Comparison of ENCODE assay signal across 12 cellular contexts in the genomic region with DNA sequence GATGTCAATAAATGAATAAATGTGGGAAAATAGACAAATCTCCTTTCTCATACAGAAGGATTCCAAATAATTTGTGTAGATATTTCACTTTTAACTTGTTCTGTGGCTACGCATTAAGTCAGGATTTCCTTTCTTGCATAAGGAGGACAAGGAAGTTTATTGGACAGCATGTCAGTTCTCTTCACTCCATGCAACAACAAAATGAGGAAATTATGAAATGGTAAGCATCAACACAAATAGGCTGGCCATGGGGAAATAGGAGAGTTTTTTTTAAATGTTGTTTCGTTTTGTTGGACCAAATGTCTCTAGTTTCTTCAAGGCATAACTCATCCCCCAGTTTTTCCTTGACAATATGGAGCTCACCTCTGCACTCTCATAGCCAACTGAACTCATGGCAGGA. TPM values are rescaled to one million over a fixed set of nuclear protein-coding genes. Genes with fewer than 3 reads are reported as not detected.
"Had no signal": no experiment of that assay in that cellular context is flagged by ENCODE, and none has a peak within 500 bp of the region (broad histone marks: within the 10 kb centered on the region; RNA-seq: fewer than 3 reads in every experiment).

No MANE protein-coding gene starts in this region.

RNA-seq across cellular contexts. Expression of a gene that starts 25.3 kb away (rescaled TPM):
- total RNA-seq: activated CD4-positive, alpha-beta memory T cell treated with anti-CD3 and anti-CD28 coated beads for 36 hours; activated CD4-positive, alpha-beta T cell treated with anti-CD3 and anti-CD28 coated beads, Interleukin-2, amount 10 ng/mL, durations not matched to agents 7 days and 5 days; activated naive CD4-positive, alpha-beta T cell treated with anti-CD3 and anti-CD28 coated beads, Interleukin-2, amount 50 U/mL, for 72 hours; activated T-cell treated with anti-CD3 and anti-CD28 coated beads, Interleukin-2, amount 50 U/mL, for 4 hours; ascending aorta; bronchial epithelial cell; OCI-LY7; RPMI7951; SJCRH30; T-helper 2 cell treated with Interferon-gamma antibody and Interleukin-4, amounts not matched to agents 100 ng/mL and 5 ng/mL, for 36 hours had no signal
- polyA plus RNA-seq: SK-N-SH had no signal

RNA-seq across cellular contexts. Expression of a gene that starts 46.6 kb away (rescaled TPM):
- total RNA-seq: activated CD4-positive, alpha-beta memory T cell treated with anti-CD3 and anti-CD28 coated beads for 36 hours; activated CD4-positive, alpha-beta T cell treated with anti-CD3 and anti-CD28 coated beads, Interleukin-2, amount 10 ng/mL, durations not matched to agents 7 days and 5 days; activated naive CD4-positive, alpha-beta T cell treated with anti-CD3 and anti-CD28 coated beads, Interleukin-2, amount 50 U/mL, for 72 hours; activated T-cell treated with anti-CD3 and anti-CD28 coated beads, Interleukin-2, amount 50 U/mL, for 4 hours; ascending aorta; body of pancreas; bronchial epithelial cell; RPMI7951; SJCRH30; T-helper 2 cell treated with Interferon-gamma antibody and Interleukin-4, amounts not matched to agents 100 ng/mL and 5 ng/mL, for 36 hours had no signal
- polyA plus RNA-seq: SK-N-SH had no signal

RNA-seq across cellular contexts. Expression of a gene that starts 52.7 kb away (rescaled TPM):
- total RNA-seq: activated CD4-positive, alpha-beta memory T cell treated with anti-CD3 and anti-CD28 coated beads for 36 hours; activated CD4-positive, alpha-beta T cell treated with anti-CD3 and anti-CD28 coated beads, Interleukin-2, amount 10 ng/mL, durations not matched to agents 7 days and 5 days; activated naive CD4-positive, alpha-beta T cell treated with anti-CD3 and anti-CD28 coated beads, Interleukin-2, amount 50 U/mL, for 72 hours; activated T-cell treated with anti-CD3 and anti-CD28 coated beads, Interleukin-2, amount 50 U/mL, for 4 hours; ascending aorta; body of pancreas; bronchial epithelial cell; OCI-LY7; RPMI7951; SJCRH30; T-helper 2 cell treated with Interferon-gamma antibody and Interleukin-4, amounts not matched to agents 100 ng/mL and 5 ng/mL, for 36 hours had no signal
- polyA plus RNA-seq: SK-N-SH had no signal
